Comparison of ENCODE assay signal across 27 cellular contexts in genomic region chr7:102988631-102989030, GRCh38.
"Had no signal": no experiment of that assay in that cellular context is flagged by ENCODE, and none has a peak within 500 bp of the region (broad histone marks: within the 10 kb centered on the region; RNA-seq: fewer than 3 reads in every experiment).

No MANE protein-coding gene starts in this region.

- H3K4me2 ChIP-seq: hepatocyte had no signal

- H3K27ac ChIP-seq: colonic mucosa, gastrocnemius medialis, left ventricle myocardium inferior, pancreas, psoas muscle, uterus, WERI-Rb-1 had no signal

- H2AFZ ChIP-seq: hepatocyte had no signal

- H3K27me3 ChIP-seq: body of pancreas, colonic mucosa, dorsolateral prefrontal cortex, gastrocnemius medialis, hepatocyte, pancreas, stomach, uterus had no signal

- H3K9me3 ChIP-seq: body of pancreas, colonic mucosa, gastrocnemius medialis, left ventricle myocardium inferior, pancreas, psoas muscle, stomach, uterus had no signal

- H3K4me3 Mint-ChIP-seq: activated naive CD8-positive, alpha-beta T cell; nephron progenitor cell; stimulated activated naive B cell treated with anti-CD40 and anti-IgM and Interleukin-4, amounts not matched to agents 10 μg/mL and 1 μg/mL and 100 μg/mL, for 72 hours; type B pancreatic cell had no signal

- FAIRE-seq: pancreas, TTC549 had no signal

- H3K36me3 ChIP-seq: colonic mucosa, gastrocnemius medialis, left ventricle myocardium inferior, pancreas, stomach, uterus, WERI-Rb-1 had no signal

- DNase-seq: activated CD4-positive, alpha-beta T cell treated with anti-CD3 and anti-CD28 coated beads for 48 hours; activated CD4-positive, alpha-beta T cell treated with anti-CD3 and anti-CD28 coated beads, Interleukin-2, amount 50 U/mL, for 48 hours; activated CD8-positive, alpha-beta memory T cell treated with anti-CD3 and anti-CD28 coated beads for 24 hours; activated effector memory CD4-positive, alpha-beta T cell treated with Interleukin-2 at 50 U/mL for 16 hours; activated naive CD4-positive, alpha-beta T cell treated with Interleukin-2 at 50 U/mL for 16 hours; anterior cingulate cortex; body of pancreas; colonic mucosa; dorsolateral prefrontal cortex; effector memory CD4-positive, alpha-beta T cell; gastrocnemius medialis; islet precursor cell; left ventricle myocardium inferior; nephron progenitor cell; pancreas; psoas muscle; stimulated activated CD4-positive, alpha-beta T cell treated with anti-CD3 and anti-CD28 coated beads, Interleukin-15, amount 100 ng/mL, for 24 hours; stimulated activated CD4-positive, alpha-beta T cell treated with anti-CD3 and anti-CD28 coated beads, Interleukin-2, amount 100 ng/mL, for 24 hours; stimulated activated naive B cell treated with anti-CD40 and anti-IgM and Interleukin-4, amounts not matched to agents 10 μg/mL and 1 μg/mL and 100 μg/mL, for 72 hours; stomach; uterus; WERI-Rb-1 had no signal

- H3K79me2 ChIP-seq: hepatocyte had no signal

- H3K27me3 Mint-ChIP-seq: activated naive CD8-positive, alpha-beta T cell; stimulated activated naive B cell treated with anti-CD40 and anti-IgM and Interleukin-4, amounts not matched to agents 10 μg/mL and 1 μg/mL and 100 μg/mL, for 72 hours; type B pancreatic cell had no signal

- H3K4me3 ChIP-seq: body of pancreas, colonic mucosa, dorsolateral prefrontal cortex, gastrocnemius medialis, hepatocyte, left ventricle myocardium inferior, pancreas, psoas muscle, stomach, uterus had no signal

- H3K9me3 Mint-ChIP-seq: nephron progenitor cell; stimulated activated naive B cell treated with anti-CD40 and anti-IgM and Interleukin-4, amounts not matched to agents 10 μg/mL and 1 μg/mL and 100 μg/mL, for 72 hours; type B pancreatic cell had no signal

- ATAC-seq: activated CD4-positive, CD25-positive, alpha-beta regulatory T cell treated with anti-CD3 and anti-CD28 coated beads, Interleukin-2, amount 50 U/mL, for 24 hours; body of pancreas; gastrocnemius medialis; psoas muscle; stimulated activated naive B cell treated with anti-CD40 and anti-IgM and Interleukin-4, amounts not matched to agents 10 μg/mL and 1 μg/mL and 100 μg/mL, for 72 hours had no signal

- H3K27ac Mint-ChIP-seq: activated naive CD8-positive, alpha-beta T cell; nephron progenitor cell; stimulated activated naive B cell treated with anti-CD40 and anti-IgM and Interleukin-4, amounts not matched to agents 10 μg/mL and 1 μg/mL and 100 μg/mL, for 72 hours; type B pancreatic cell had no signal
